28 cellular contexts compared by ENCODE assay signal in genomic region chr13:18961383-18962117, GRCh38.
"Had no signal": no experiment of that assay in that cellular context is flagged by ENCODE, and none has a peak within 500 bp of the region (broad histone marks: within the 10 kb centered on the region; RNA-seq: fewer than 3 reads in every experiment).

No MANE protein-coding gene starts in this region.

- DNase-seq: colonic mucosa; cortex of kidney; dermis blood vessel endothelial cell; dorsolateral prefrontal cortex; effector CD4-positive, alpha-beta T cell; effector CD8-positive, alpha-beta T cell; effector memory CD4-positive, alpha-beta T cell; effector memory CD8-positive, alpha-beta T cell; endodermal cell; erythroblast; esophagus squamous epithelium; foreskin fibroblast; foreskin keratinocyte; foreskin melanocyte; gastrocnemius medialis; glutamatergic neuron; head of caudate nucleus; heart left ventricle; heart right ventricle had no signal

- FAIRE-seq: colon, endometrium, endothelial cell of umbilical vein, frontal cortex had no signal

- H3K27me3 Mint-ChIP-seq: dendritic cell treated with granulocyte-macrophage colony-stimulating factor and Interleukin-4, amounts not matched to agents 40 ng/mL and 50 ng/mL, for 4 days; effector memory CD8-positive, alpha-beta T cell had no signal

- H3K27ac ChIP-seq: colonic mucosa, coronary artery, dorsolateral prefrontal cortex, epithelial cell of prostate, esophagus muscularis mucosa, esophagus squamous epithelium, foreskin keratinocyte, gastrocnemius medialis, gastroesophageal sphincter, heart left ventricle, heart right ventricle had no signal

- H3K9me3 ChIP-seq: colonic mucosa, gastrocnemius medialis had no signal

- H3K4me3 ChIP-seq: colonic mucosa, coronary artery, dorsolateral prefrontal cortex, esophagus muscularis mucosa, esophagus squamous epithelium, gastrocnemius medialis, gastroesophageal sphincter, heart left ventricle, heart right ventricle had no signal

- H3K27ac Mint-ChIP-seq: dendritic cell treated with granulocyte-macrophage colony-stimulating factor and Interleukin-4, amounts not matched to agents 40 ng/mL and 50 ng/mL, for 4 days; effector memory CD8-positive, alpha-beta T cell; endodermal cell had no signal

- H3K4me3 Mint-ChIP-seq: dendritic cell treated with granulocyte-macrophage colony-stimulating factor and Interleukin-4, amounts not matched to agents 40 ng/mL and 50 ng/mL, for 4 days; effector memory CD8-positive, alpha-beta T cell; endodermal cell had no signal

- H3K36me3 ChIP-seq: colonic mucosa, esophagus muscularis mucosa, esophagus squamous epithelium, gastrocnemius medialis, gastroesophageal sphincter, heart left ventricle, heart right ventricle had no signal

- H3K27me3 ChIP-seq: colonic mucosa, esophagus squamous epithelium, foreskin keratinocyte, gastrocnemius medialis, heart left ventricle had no signal

- H3K4me1 Mint-ChIP-seq: endodermal cell had no signal

- H3K4me1 ChIP-seq: colonic mucosa, esophagus muscularis mucosa, esophagus squamous epithelium, foreskin keratinocyte, gastrocnemius medialis, gastroesophageal sphincter, heart left ventricle, heart right ventricle had no signal
